1 cellular context compared by ENCODE assay signal in the genomic region with DNA sequence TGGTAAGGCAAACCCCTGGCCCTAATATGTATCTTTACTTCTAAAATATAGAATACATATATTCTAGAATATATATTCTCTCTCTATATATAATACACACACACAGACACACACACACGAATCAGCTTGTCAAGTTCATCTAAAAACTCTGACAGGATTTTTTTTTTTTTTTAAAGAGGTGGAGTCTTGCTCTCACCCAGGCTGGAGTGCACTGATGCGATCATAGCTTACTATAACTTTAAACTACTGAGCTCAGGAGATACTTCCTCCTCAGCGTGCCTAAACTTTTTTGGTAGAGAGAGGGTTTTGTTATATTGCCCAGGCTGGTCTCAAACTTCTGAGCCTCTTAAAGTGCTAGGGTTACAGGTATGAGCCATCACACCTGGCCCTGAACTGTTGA.
TF ChIP-seq lines count a peak whose summit lies in the region.

No MANE protein-coding gene starts in this region.

TF ChIP-seq in GM12878, 131 proteins besides CTCF, POLR2A, EP300 and RAD21:
- no peak for TF ChIP-seq ETV6 (conservative IDR thresholded peaks at IDR 0.05 in 1 of 2, IDR thresholded peaks at IDR 0.05 in 1 of 2; ENCODE audit: borderline replicate concordance in 1 of 2, low read depth in 1 of 2)
- no peak for TF ChIP-seq SUZ12 (IDR thresholded peaks at IDR 0.05; ENCODE audit: unreplicated experiment)
- TF ChIP-seq MYC (IDR thresholded peaks at IDR 0.05; ENCODE audit: insufficient read depth, insufficient read length, insufficient replicate concordance, low read length, severe bottlenecking), result no peak
- no peak for TF ChIP-seq ESRRA (IDR thresholded peaks at IDR 0.05; ENCODE audit: low read length)
- no peak for TF ChIP-seq ZNF274 (IDR thresholded peaks at IDR 0.05; ENCODE audit: insufficient read depth, insufficient read length)
- no peak for TF ChIP-seq MYB (IDR thresholded peaks at IDR 0.05; ENCODE audit: borderline replicate concordance, low read depth, low read length)
- no peak for TF ChIP-seq SMAD1 (IDR thresholded peaks at IDR 0.05; ENCODE audit: low read depth, partially characterized antibody)
- TF ChIP-seq LARP7 (IDR thresholded peaks at IDR 0.05), result no peak
- TF ChIP-seq SP1 (IDR thresholded peaks at IDR 0.05; ENCODE audit: low read depth, low read length), result no peak
- TF ChIP-seq RFX5 (IDR thresholded peaks at IDR 0.05; ENCODE audit: low read depth, low read length), result no peak
- no peak for TF ChIP-seq SMC3 (IDR thresholded peaks at IDR 0.05; ENCODE audit: borderline replicate concordance, low read length)
- TF ChIP-seq MXI1 (IDR thresholded peaks at IDR 0.05; ENCODE audit: low read depth, low read length), result no peak
- no peak for TF ChIP-seq POU2F2 (IDR thresholded peaks at IDR 0.05; ENCODE audit: borderline replicate concordance, low read depth, low read length)
- TF ChIP-seq RUNX3 (IDR thresholded peaks at IDR 0.05; ENCODE audit: low read length), result no peak
- no peak for TF ChIP-seq TCF3 (IDR thresholded peaks at IDR 0.05; ENCODE audit: borderline replicate concordance, insufficient read depth, low read depth, low read length)
- TF ChIP-seq, protein P1, sequence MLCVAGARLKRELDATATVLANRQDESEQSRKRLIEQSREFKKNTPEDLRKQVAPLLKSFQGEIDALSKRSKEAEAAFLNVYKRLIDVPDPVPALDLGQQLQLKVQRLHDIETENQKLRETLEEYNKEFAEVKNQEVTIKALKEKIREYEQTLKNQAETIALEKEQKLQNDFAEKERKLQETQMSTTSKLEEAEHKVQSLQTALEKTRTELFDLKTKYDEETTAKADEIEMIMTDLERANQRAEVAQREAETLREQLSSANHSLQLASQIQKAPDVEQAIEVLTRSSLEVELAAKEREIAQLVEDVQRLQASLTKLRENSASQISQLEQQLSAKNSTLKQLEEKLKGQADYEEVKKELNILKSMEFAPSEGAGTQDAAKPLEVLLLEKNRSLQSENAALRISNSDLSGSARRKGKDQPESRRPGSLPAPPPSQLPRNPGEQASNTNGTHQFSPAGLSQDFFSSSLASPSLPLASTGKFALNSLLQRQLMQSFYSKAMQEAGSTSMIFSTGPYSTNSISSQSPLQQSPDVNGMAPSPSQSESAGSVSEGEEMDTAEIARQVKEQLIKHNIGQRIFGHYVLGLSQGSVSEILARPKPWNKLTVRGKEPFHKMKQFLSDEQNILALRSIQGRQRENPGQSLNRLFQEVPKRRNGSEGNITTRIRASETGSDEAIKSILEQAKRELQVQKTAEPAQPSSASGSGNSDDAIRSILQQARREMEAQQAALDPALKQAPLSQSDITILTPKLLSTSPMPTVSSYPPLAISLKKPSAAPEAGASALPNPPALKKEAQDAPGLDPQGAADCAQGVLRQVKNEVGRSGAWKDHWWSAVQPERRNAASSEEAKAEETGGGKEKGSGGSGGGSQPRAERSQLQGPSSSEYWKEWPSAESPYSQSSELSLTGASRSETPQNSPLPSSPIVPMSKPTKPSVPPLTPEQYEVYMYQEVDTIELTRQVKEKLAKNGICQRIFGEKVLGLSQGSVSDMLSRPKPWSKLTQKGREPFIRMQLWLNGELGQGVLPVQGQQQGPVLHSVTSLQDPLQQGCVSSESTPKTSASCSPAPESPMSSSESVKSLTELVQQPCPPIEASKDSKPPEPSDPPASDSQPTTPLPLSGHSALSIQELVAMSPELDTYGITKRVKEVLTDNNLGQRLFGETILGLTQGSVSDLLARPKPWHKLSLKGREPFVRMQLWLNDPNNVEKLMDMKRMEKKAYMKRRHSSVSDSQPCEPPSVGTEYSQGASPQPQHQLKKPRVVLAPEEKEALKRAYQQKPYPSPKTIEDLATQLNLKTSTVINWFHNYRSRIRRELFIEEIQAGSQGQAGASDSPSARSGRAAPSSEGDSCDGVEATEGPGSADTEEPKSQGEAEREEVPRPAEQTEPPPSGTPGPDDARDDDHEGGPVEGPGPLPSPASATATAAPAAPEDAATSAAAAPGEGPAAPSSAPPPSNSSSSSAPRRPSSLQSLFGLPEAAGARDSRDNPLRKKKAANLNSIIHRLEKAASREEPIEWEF (IDR thresholded peaks at IDR 0.05; ENCODE audit: insufficient replicate concordance, low read depth, low read length), result no peak
- TF ChIP-seq, protein P2, sequence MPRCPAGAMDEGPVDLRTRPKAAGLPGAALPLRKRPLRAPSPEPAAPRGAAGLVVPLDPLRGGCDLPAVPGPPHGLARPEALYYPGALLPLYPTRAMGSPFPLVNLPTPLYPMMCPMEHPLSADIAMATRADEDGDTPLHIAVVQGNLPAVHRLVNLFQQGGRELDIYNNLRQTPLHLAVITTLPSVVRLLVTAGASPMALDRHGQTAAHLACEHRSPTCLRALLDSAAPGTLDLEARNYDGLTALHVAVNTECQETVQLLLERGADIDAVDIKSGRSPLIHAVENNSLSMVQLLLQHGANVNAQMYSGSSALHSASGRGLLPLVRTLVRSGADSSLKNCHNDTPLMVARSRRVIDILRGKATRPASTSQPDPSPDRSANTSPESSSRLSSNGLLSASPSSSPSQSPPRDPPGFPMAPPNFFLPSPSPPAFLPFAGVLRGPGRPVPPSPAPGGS (IDR thresholded peaks at IDR 0.05; ENCODE audit: borderline replicate concordance, insufficient read depth, low read depth, low read length, poor library complexity, severe bottlenecking), result no peak
- no peak for TF ChIP-seq SREBF2 (IDR thresholded peaks at IDR 0.05; ENCODE audit: low read length)
- TF ChIP-seq POLR2AphosphoS2 (IDR thresholded peaks at IDR 0.05; ENCODE audit: low read depth, low read length), result no peak
